In genomic region chr3:13116426-13116825, GRCh38 we compare ENCODE assay signal across 14 cellular contexts. TPM values are rescaled to one million over a fixed set of nuclear protein-coding genes. Genes with fewer than 3 reads are reported as not detected.
A peak's percentile ranks its signal among the peaks of the same experiment; 100 is the strongest.
DNase-seq lines count a peak whose midpoint lies in the region; ATAC-seq and TF ChIP-seq lines count a peak whose summit lies in the region.
"Had no signal": no experiment of that assay in that cellular context is flagged by ENCODE, and none has a peak within 500 bp of the region (broad histone marks: within the 10 kb centered on the region; RNA-seq: fewer than 3 reads in every experiment).

No MANE protein-coding gene starts in this region.

- no peaks in the 10 kb centered on the region for H3K27me3 ChIP-seq in upper lobe of right lung
- H3K27me3 ChIP-seq: BLaER1 had no signal

- peak overlapping the region in 2 of 3 donors; percentile 43 to 74 for H3K27ac Mint-ChIP-seq in IgD-negative memory B cell
- no peak overlapping the region for H3K27ac Mint-ChIP-seq in activated T-cell treated with anti-CD3 and anti-CD28 coated beads, Interleukin-2, amount 50 U/mL, for 24 hours
- H3K27ac Mint-ChIP-seq: CD4-positive, CD25-positive, alpha-beta regulatory T cell had no signal

- no peak overlapping the region for H3K27ac ChIP-seq in upper lobe of right lung
- H3K27ac ChIP-seq: 22Rv1, BLaER1, GM23248, HL-60 had no signal

- H3K9me3 ChIP-seq in upper lobe of right lung = no peaks in the 10 kb centered on the region
- H3K9me3 ChIP-seq: BLaER1 had no signal

- no peak for ATAC-seq in upper lobe of right lung
- ATAC-seq: HCT116 had no signal

- H3K9me3 Mint-ChIP-seq in IgD-negative memory B cell = no peaks in the 10 kb centered on the region
- H3K9me3 Mint-ChIP-seq in activated T-cell treated with anti-CD3 and anti-CD28 coated beads, Interleukin-2, amount 50 U/mL, for 24 hours = no peaks in the 10 kb centered on the region

- H3K4me1 Mint-ChIP-seq in IgD-negative memory B cell = peaks cover 25 to 31% (median 26%) of the 10 kb centered on the region in 3 donors
- no peaks in the 10 kb centered on the region for H3K4me1 Mint-ChIP-seq in activated T-cell treated with anti-CD3 and anti-CD28 coated beads, Interleukin-2, amount 50 U/mL, for 24 hours (ENCODE audit: low read depth)

- intact Hi-C loops in upper lobe of right lung (cut with DNase I) = no loop called here

- no peak for TF ChIP-seq CTCF in upper lobe of right lung (IDR thresholded peaks at IDR 0.05)

- peak; percentile 24 for DNase-seq in activated effector memory CD4-positive, alpha-beta T cell treated with anti-CD3 and anti-CD28 coated beads, Interleukin-2, amount 50 U/mL, for 16 hours
- DNase-seq in activated effector memory CD4-positive, alpha-beta T cell treated with Interleukin-2 at 50 U/mL for 16 hours = no peak
- DNase-seq in islet precursor cell = peak; percentile 7
- peak; percentile 20 for DNase-seq in upper lobe of right lung
- no peak for DNase-seq in activated T-cell treated with anti-CD3 and anti-CD28 coated beads, Interleukin-2, amount 50 U/mL, for 24 hours
- no peak for DNase-seq in NCI-H82 (lab: John Stamatoyannopoulos, UW)
- DNase-seq: CD4-positive, CD25-positive, alpha-beta regulatory T cell; DMS 273 treated with DMSO at 0.1 percent for 48 hours; GM23248 had no signal

- no peaks in the 10 kb centered on the region for H3K4me1 ChIP-seq in upper lobe of right lung

- H3K27me3 Mint-ChIP-seq in IgD-negative memory B cell = peaks cover 6% of the 10 kb centered on the region
- no peaks in the 10 kb centered on the region for H3K27me3 Mint-ChIP-seq in activated T-cell treated with anti-CD3 and anti-CD28 coated beads, Interleukin-2, amount 50 U/mL, for 24 hours

- no peaks in the 10 kb centered on the region for H3K36me3 ChIP-seq in upper lobe of right lung
- H3K36me3 ChIP-seq: BLaER1 had no signal

- H3K4me3 Mint-ChIP-seq in IgD-negative memory B cell = no peak overlapping the region
- no peak overlapping the region for H3K4me3 Mint-ChIP-seq in activated T-cell treated with anti-CD3 and anti-CD28 coated beads, Interleukin-2, amount 50 U/mL, for 24 hours
- H3K4me3 Mint-ChIP-seq: CD4-positive, CD25-positive, alpha-beta regulatory T cell had no signal

- peaks cover 2% of the 10 kb centered on the region for H3K36me3 Mint-ChIP-seq in IgD-negative memory B cell
- no peaks in the 10 kb centered on the region for H3K36me3 Mint-ChIP-seq in activated T-cell treated with anti-CD3 and anti-CD28 coated beads, Interleukin-2, amount 50 U/mL, for 24 hours (ENCODE audit: low read depth)
- H3K36me3 Mint-ChIP-seq: CD4-positive, CD25-positive, alpha-beta regulatory T cell had no signal

- H3K4me3 ChIP-seq in upper lobe of right lung = no peak overlapping the region
- H3K4me3 ChIP-seq: BLaER1, GM23248 had no signal

RNA-seq across cellular contexts. Expression of gene IQSEC1, which starts 43.2 kb away (rescaled TPM):
- polyA plus RNA-seq in IgD-negative memory B cell = 52.5 TPM
- total RNA-seq in upper lobe of right lung = 61.6 TPM

Comparison
In these comparisons a context has a peak if more than half of its experiments do, and no peak if none do; other contexts are left out.
1. DNase-seq: peak in activated effector memory CD4-positive, alpha-beta T cell treated with anti-CD3 and anti-CD28 coated beads, Interleukin-2, amount 50 U/mL, for 16 hours (single experiment), islet precursor cell (single experiment) and upper lobe of right lung (single experiment); none in activated effector memory CD4-positive, alpha-beta T cell treated with Interleukin-2 at 50 U/mL for 16 hours (single experiment), activated T-cell treated with anti-CD3 and anti-CD28 coated beads, Interleukin-2, amount 50 U/mL, for 24 hours (single experiment) and NCI-H82 (single experiment).